In the genomic region with DNA sequence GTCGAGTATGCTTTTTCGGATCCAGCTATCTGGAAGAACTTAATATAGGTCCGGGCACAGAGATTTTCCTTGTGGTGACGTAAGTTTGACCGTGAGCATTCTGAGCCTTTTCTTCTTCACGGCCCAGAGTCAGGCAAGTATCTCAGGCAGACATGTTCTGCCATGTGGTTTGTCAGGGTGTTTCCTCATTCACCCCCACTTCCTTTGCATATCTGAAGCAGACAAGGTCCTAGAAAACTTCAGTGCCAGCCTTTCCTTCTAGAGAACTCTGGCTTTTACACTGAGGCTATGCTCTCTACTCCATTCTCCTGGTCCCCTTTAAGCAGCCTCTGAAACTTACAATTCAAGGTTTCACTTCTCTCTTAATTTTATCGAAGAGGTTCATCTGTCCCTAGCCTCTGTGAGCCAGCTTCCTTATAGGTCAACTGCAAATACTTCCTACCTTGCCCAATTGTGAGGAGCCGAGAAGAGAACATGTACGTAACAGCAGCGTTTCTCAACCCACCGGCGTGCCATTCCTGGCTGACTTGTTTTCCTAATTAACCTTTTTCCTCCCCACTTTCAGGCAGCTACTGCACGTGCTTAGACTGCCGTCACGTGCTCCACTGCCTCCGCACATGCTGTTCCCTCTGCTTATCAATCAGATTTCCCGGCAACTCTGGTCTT, we compare ENCODE assay signal across 9 cellular contexts. TPM values are rescaled to one million over a fixed set of nuclear protein-coding genes. Genes with fewer than 3 reads are reported as not detected.
DNase-seq lines count a peak whose midpoint lies in the region; ATAC-seq and TF ChIP-seq lines count a peak whose summit lies in the region.
"Had no signal": no experiment of that assay in that cellular context is flagged by ENCODE, and none has a peak within 500 bp of the region (broad histone marks: within the 10 kb centered on the region; RNA-seq: fewer than 3 reads in every experiment).

No MANE protein-coding gene starts in this region.

- H3K9me3 ChIP-seq in mucosa of descending colon (no peaks in the 10 kb centered on the region), colonic mucosa (no peaks in the 10 kb centered on the region), mesenchymal stem cell (ENCODE audit: control insufficient read depth, low read length) (no peaks in the 10 kb centered on the region)

- TF ChIP-seq CTCF in NB4 (IDR thresholded peaks at IDR 0.05; ENCODE audit: low read depth, low read length) (no peak), mucosa of descending colon (IDR thresholded peaks at IDR 0.05) (no peak), colonic mucosa (IDR thresholded peaks at IDR 0.05) (no peak)

- H3K56ac ChIP-seq in mesendoderm (ENCODE audit: low read length): no peak overlapping the region

- H3K27ac ChIP-seq in mesendoderm (ENCODE audit: low read depth, low read length): no peak overlapping the region
- no peak overlapping the region for H3K27ac ChIP-seq in colonic mucosa
- no peak overlapping the region for H3K27ac ChIP-seq in mesenchymal stem cell (ENCODE audit: low read length, poor library complexity, severe bottlenecking)

- no peak overlapping the region for H4K91ac ChIP-seq in mesenchymal stem cell (ENCODE audit: low read length)

- H2BK12ac ChIP-seq in mesenchymal stem cell (ENCODE audit: low read length in 2 of 2): no peak overlapping the region

- H3K23ac ChIP-seq in mesendoderm (ENCODE audit: low read length) (no peak overlapping the region), mesenchymal stem cell (ENCODE audit: low read length in 2 of 2) (no peak overlapping the region)

- H2AFZ ChIP-seq in mesenchymal stem cell (ENCODE audit: low read depth, low read length): no peak overlapping the region

- H4K5ac ChIP-seq in mesendoderm (ENCODE audit: low read length): no peak overlapping the region

- H2BK120ac ChIP-seq in mesendoderm (ENCODE audit: low read depth, low read length): no peak overlapping the region
- H2BK120ac ChIP-seq in mesenchymal stem cell (ENCODE audit: low read depth, low read length): no peak overlapping the region

- H3K9ac ChIP-seq in mesendoderm (ENCODE audit: low read length) (no peak overlapping the region), colonic mucosa (ENCODE audit: low read depth in 2 of 2, low read length in 2 of 2) (no peak overlapping the region), mesenchymal stem cell (ENCODE audit: low read length) (no peak overlapping the region)

- no peak overlapping the region for H3K4me2 ChIP-seq in mesendoderm (ENCODE audit: low read length)
- no peak overlapping the region for H3K4me2 ChIP-seq in mesenchymal stem cell (ENCODE audit: low read length, poor library complexity, severe bottlenecking)

- H3K36me3 ChIP-seq in mucosa of descending colon (ENCODE audit: low read depth) (no peaks in the 10 kb centered on the region), mesendoderm (ENCODE audit: control insufficient read depth, insufficient read depth, low read length) (peaks cover 5% of the 10 kb centered on the region), colonic mucosa (no peaks in the 10 kb centered on the region), mesenchymal stem cell (ENCODE audit: control insufficient read depth in 1 of 2, insufficient read depth in 2 of 2, low read depth in 1 of 2, low read length in 2 of 2) (peaks cover 19 to 52% of the 10 kb centered on the region in 2 experiments)

- H3K4ac ChIP-seq in mesendoderm (ENCODE audit: low read depth, low read length) (no peak overlapping the region), mesenchymal stem cell (ENCODE audit: low read depth in 1 of 2, low read length in 2 of 2) (no peak overlapping the region)

- peak overlapping the region in 1 of 2 experiments; percentile 35 for H3K14ac ChIP-seq in mesenchymal stem cell (ENCODE audit: low read length in 2 of 2)

- H3K18ac ChIP-seq in mesendoderm (ENCODE audit: low read length): no peak overlapping the region
- H3K18ac ChIP-seq in mesenchymal stem cell (ENCODE audit: low read depth in 1 of 2, low read length in 2 of 2): peak overlapping the region in 1 of 2 experiments; percentile 55

- H3K4me3 ChIP-seq in NB4 (ENCODE audit: low read depth, low read length) (no peak overlapping the region), mucosa of descending colon (no peak overlapping the region), mesendoderm (ENCODE audit: low read length) (no peak overlapping the region), colonic mucosa (no peak overlapping the region), mesenchymal stem cell (ENCODE audit: insufficient read depth in 1 of 2, low read depth in 1 of 2, low read length in 2 of 2) (no peak overlapping the region)
- H3K4me3 ChIP-seq: skin epidermis had no signal

- H3K27me3 ChIP-seq in mesendoderm (ENCODE audit: insufficient read depth, low read length, poor library complexity) (no peaks in the 10 kb centered on the region), colonic mucosa (no peaks in the 10 kb centered on the region), mesenchymal stem cell (ENCODE audit: control insufficient read depth in 1 of 2, insufficient read depth in 1 of 2, low read length in 2 of 2) (no peaks in the 10 kb centered on the region)

- H2AK5ac ChIP-seq in mesendoderm (ENCODE audit: low read length): no peak overlapping the region
- no peak overlapping the region for H2AK5ac ChIP-seq in mesenchymal stem cell (ENCODE audit: low read length, severe bottlenecking)

- no peak overlapping the region for H2BK5ac ChIP-seq in mesendoderm (ENCODE audit: low read length)
- H2BK5ac ChIP-seq in mesenchymal stem cell (ENCODE audit: low read depth, low read length, poor library complexity, severe bottlenecking): no peak overlapping the region

- WGBS in mesendoderm (ENCODE audit: extremely low coverage, insufficient coverage, low lambda C conversion rate): no CpG with 5 or more reads among the region's 17 CpGs
- 95% methylated on average over 17 of the region's 17 CpGs for WGBS in mesenchymal stem cell

- H3K79me2 ChIP-seq in mesendoderm (ENCODE audit: control insufficient read depth, insufficient read depth, low read length): no peaks in the 10 kb centered on the region

- peak; percentile 93 for ATAC-seq in GM18867 (IDR thresholded peaks at IDR 0.05; ENCODE audit: unreplicated experiment)
- peak; percentile 93 for ATAC-seq in HG02623 (IDR thresholded peaks at IDR 0.05; ENCODE audit: unreplicated experiment)
- peak; percentile 55 for ATAC-seq in mucosa of descending colon

- H3K79me1 ChIP-seq in mesendoderm (ENCODE audit: low read length): no peaks in the 10 kb centered on the region
- no peaks in the 10 kb centered on the region for H3K79me1 ChIP-seq in mesenchymal stem cell (replicated peaks; ENCODE audit: low read length, poor library complexity, severe bottlenecking)

- intact Hi-C loops in mucosa of descending colon (cut with DNase I, micrococcal nuclease) (no loop called here), colonic mucosa (cut with DNase I) (no loop called here)

- no peak for TF ChIP-seq POLR2A in NB4 (IDR thresholded peaks at IDR 0.05; ENCODE audit: extremely low read depth, insufficient read length)

- no peak overlapping the region for H4K8ac ChIP-seq in mesendoderm (ENCODE audit: low read depth, low read length)
- H4K8ac ChIP-seq in mesenchymal stem cell (ENCODE audit: low read length): no peak overlapping the region

- H3K4me1 ChIP-seq in mucosa of descending colon (ENCODE audit: low read depth) (no peaks in the 10 kb centered on the region), mesendoderm (ENCODE audit: control insufficient read depth, low read depth, low read length) (no peaks in the 10 kb centered on the region), colonic mucosa (no peaks in the 10 kb centered on the region), mesenchymal stem cell (ENCODE audit: control insufficient read depth, insufficient read depth, low read depth, low read length) (peaks cover 2% of the 10 kb centered on the region)

- H2BK15ac ChIP-seq in mesendoderm (replicated peaks; ENCODE audit: low read depth) (no peak overlapping the region), mesenchymal stem cell (ENCODE audit: low read depth, poor library complexity, severe bottlenecking) (no peak overlapping the region)

- DNase-seq in NB4 (ENCODE audit: low read depth): peak; percentile 69
- DNase-seq in mucosa of descending colon: no peak
- no peak for DNase-seq in mesendoderm
- no peak for DNase-seq in NCI-H526 treated with DMSO at 0.1 percent for 48 hours (lab: John Stamatoyannopoulos, UW)
- DNase-seq in colonic mucosa: no peak
- DNase-seq in mesenchymal stem cell: no peak

RNA-seq across cellular contexts. Expression of a gene that starts 47.3 kb away (rescaled TPM):
- total RNA-seq in mucosa of descending colon: 10 to 100 TPM; 20.8 to 33.7 (median 27.0) TPM
- 58.6 TPM for polyA plus RNA-seq in mesendoderm (2013, experiment 1 of 2)
- 63.8 TPM for polyA plus RNA-seq in mesendoderm (2013, experiment 2 of 2)
- 10 to 100 TPM; 19.8 to 35.8 TPM for total RNA-seq in colonic mucosa
- polyA plus RNA-seq in mesenchymal stem cell (2013, experiment 1 of 2): 25.6 TPM
- 25.8 TPM for polyA plus RNA-seq in mesenchymal stem cell (2013, experiment 2 of 2)
